Comparison of ENCODE assay signal across 7 cellular contexts in genomic region chr18:61901334-61901986, GRCh38. TPM values are rescaled to one million over a fixed set of nuclear protein-coding genes. Genes with fewer than 3 reads are reported as not detected.
DNase-seq lines count a peak whose midpoint lies in the region; ATAC-seq and TF ChIP-seq lines count a peak whose summit lies in the region.

No MANE protein-coding gene starts in this region.

- H3K4me3 ChIP-seq in OCI-LY7 (ENCODE audit: low read depth, low read length, poor library complexity, severe bottlenecking) (no peak overlapping the region), psoas muscle (no peak overlapping the region)

- H3K36me3 ChIP-seq in OCI-LY7 (ENCODE audit: insufficient read depth, low read length) (no peaks in the 10 kb centered on the region), psoas muscle (ENCODE audit: insufficient read depth in 1 of 2, low read depth in 1 of 2) (no peaks in the 10 kb centered on the region)

- no peaks in the 10 kb centered on the region for H3K79me2 ChIP-seq in OCI-LY7 (ENCODE audit: insufficient read depth, low read depth, low read length)

- BruUV-seq in OCI-LY7 (replicated peaks; lab: Mats Ljungman, UMichigan), result no TSS peak

- H4K20me1 ChIP-seq in OCI-LY7 (ENCODE audit: insufficient read depth, low read length), result no peaks in the 10 kb centered on the region

- H3K27ac ChIP-seq in OCI-LY7 (ENCODE audit: low read depth, low read length, poor library complexity, severe bottlenecking) (no peak overlapping the region), psoas muscle (no peak overlapping the region)

- peak; percentile 7 for DNase-seq in HK-2 (ENCODE audit: unreplicated experiment)
- DNase-seq in OCI-LY7 (ENCODE audit: low spot score), result peak; percentile 32
- peak; percentile 70 for DNase-seq in activated effector memory CD4-positive, alpha-beta T cell treated with anti-CD3 and anti-CD28 coated beads, Interleukin-2, amount 50 U/mL, for 16 hours
- DNase-seq in glomerular visceral epithelial cell (ENCODE audit: extremely low spot score), result peak; percentile 55
- DNase-seq in psoas muscle, result no peak

- H3K27me3 ChIP-seq in psoas muscle (ENCODE audit: insufficient read depth in 3 of 3, low read length in 2 of 3), result peaks cover 0 to 11% (median 0%) of the 10 kb centered on the region in 3 donors

- intact Hi-C loops in OCI-LY7 (cut with micrococcal nuclease; ENCODE audit: unreplicated experiment), result loop anchor here (10.0 kb wide), 1 partner anchor 267 kb away; no protein-coding TSS in a partner anchor
- intact Hi-C loops in psoas muscle (cut with DNase I), result no loop called here

- no peak overlapping the region for H3K4me2 ChIP-seq in OCI-LY7 (ENCODE audit: low read length)

- H3K4me1 ChIP-seq in OCI-LY7 (ENCODE audit: insufficient read depth, low read length, poor library complexity, severe bottlenecking) (no peaks in the 10 kb centered on the region), psoas muscle (no peaks in the 10 kb centered on the region)

- H3K9me3 ChIP-seq in OCI-LY7 (ENCODE audit: low read length), result no peaks in the 10 kb centered on the region
- H3K9me3 ChIP-seq in psoas muscle, result no peaks in the 10 kb centered on the region

- TF ChIP-seq CTCF in GM12801 (IDR thresholded peaks at IDR 0.05; ENCODE audit: extremely low read depth, insufficient read length), result peak; percentile 75
- peak; percentile 74 for TF ChIP-seq CTCF in OCI-LY7 (conservative IDR thresholded peaks at IDR 0.05; ENCODE audit: low read length)
- peak; percentile 74 for TF ChIP-seq CTCF in psoas muscle (IDR thresholded peaks at IDR 0.05)

- peak; percentile 99 for ATAC-seq in GM21576 (IDR thresholded peaks at IDR 0.05; ENCODE audit: unreplicated experiment)
- ATAC-seq in psoas muscle, result peak in 3 of 4 donors; percentile 64 to 77 (median 73)

- no peaks in the 10 kb centered on the region for H3K9me2 ChIP-seq in OCI-LY7 (ENCODE audit: insufficient read depth, low read length)

- no peak overlapping the region for H2AFZ ChIP-seq in OCI-LY7 (ENCODE audit: low read length)

- POLR2A ChIA-PET in OCI-LY7 (lab: Charles Lee), result no interaction called here

- CTCF ChIA-PET in OCI-LY7 (lab: Charles Lee; ENCODE audit: unreplicated experiment), result no interaction called here

- WGBS in psoas muscle, 3 donors, result 24 to 33% (median 26%) methylated on average over 5 of the region's 5 CpGs

RNA-seq across cellular contexts. Expression of gene RNF152, which starts 8.7 kb away (rescaled TPM):
- total RNA-seq in OCI-LY7 (2014; rRNA removed; shearing (Covaris generic)), result not detected in 2 replicates
- total RNA-seq in OCI-LY7 (2022), result not detected in 2 replicates
- 1 to 10 TPM; 2.5 to 4.0 (median 3.3) TPM for total RNA-seq in psoas muscle
- polyA plus RNA-seq in psoas muscle, result under 1 TPM; 0.48 to 0.97 (median 0.65) TPM

Comparison
In these comparisons a context has a peak if more than half of its experiments do, and no peak if none do; other contexts are left out.
1. DNase-seq: peak in HK-2 (single experiment), OCI-LY7 (single experiment), activated effector memory CD4-positive, alpha-beta T cell treated with anti-CD3 and anti-CD28 coated beads, Interleukin-2, amount 50 U/mL, for 16 hours (single experiment) and glomerular visceral epithelial cell (single experiment); none in psoas muscle (0 of 2).
2. Peak in every context shown above with its lines, with median percentiles within 50 percentile points of each other: CTCF ChIP-seq.